ENCODE assay signal across 30 cellular contexts in the genomic region with DNA sequence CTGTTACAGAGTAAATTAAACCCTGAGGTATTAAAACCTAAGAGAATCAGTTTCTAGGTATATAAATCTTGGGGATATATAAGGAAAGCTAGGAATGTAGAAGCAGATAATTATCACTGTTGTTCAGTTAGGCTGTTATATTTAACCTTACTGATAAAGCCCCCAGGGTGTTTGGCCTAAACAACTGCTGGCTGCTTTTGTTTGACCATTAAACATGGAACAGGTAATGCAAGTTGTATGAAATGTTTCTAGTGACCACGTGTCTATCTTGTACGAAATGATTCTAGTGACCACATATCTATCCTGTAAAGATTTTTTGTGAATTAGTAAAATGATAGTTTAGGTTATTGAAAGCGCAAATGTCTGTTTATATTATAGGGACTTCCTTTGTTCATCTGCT. TPM values are rescaled to one million over a fixed set of nuclear protein-coding genes. Genes with fewer than 3 reads are reported as not detected.
"Had no signal": no experiment of that assay in that cellular context is flagged by ENCODE, and none has a peak within 500 bp of the region (broad histone marks: within the 10 kb centered on the region; RNA-seq: fewer than 3 reads in every experiment).

No MANE protein-coding gene starts in this region.

- DNase-seq: activated CD4-positive, alpha-beta memory T cell treated with anti-CD3 and anti-CD28 coated beads, Interleukin-2, amount 10 ng/mL, durations not matched to agents 7 days and 5 days; activated CD4-positive, alpha-beta T cell treated with anti-CD3 and anti-CD28 coated beads for 1 hour; activated CD4-positive, alpha-beta T cell treated with anti-CD3 and anti-CD28 coated beads, Interleukin-2, amount 10 ng/mL, durations not matched to agents 7 days and 5 days; activated CD8-positive, alpha-beta memory T cell treated with anti-CD3 and anti-CD28 coated beads, Interleukin-2, amount 50 U/mL, for 48 hours; activated gamma-delta T cell; activated naive CD4-positive, alpha-beta T cell treated with anti-CD3 and anti-CD28 coated beads, Interleukin-2, amount 10 ng/mL, durations not matched to agents 7 days and 5 days; activated naive CD8-positive, alpha-beta T cell treated with anti-CD3 and anti-CD28 coated beads, Interleukin-2, amount 10 ng/mL, durations not matched to agents 7 days and 5 days; activated T-cell treated with anti-CD3 and anti-CD28 coated beads, Interleukin-2, amount 50 U/mL, for 24 hours; cerebellar nuclear complex; colonic mucosa; effector memory CD4-positive, alpha-beta T cell; kidney; left colon; mammary epithelial cell; naive B cell; nephron progenitor cell; psoas muscle; sigmoid colon; small intestine; stimulated activated CD4-positive, alpha-beta T cell treated with anti-CD3 and anti-CD28 coated beads, Interleukin-1b, Interleukin-23, amount 100 ng/mL, for 48 hours; stimulated activated naive B cell treated with anti-CD40 and anti-IgM and Interleukin-4, amounts not matched to agents 10 μg/mL and 1 μg/mL and 100 μg/mL, for 72 hours; stomach; thyroid gland; upper lobe of right lung had no signal

- H3K4me3 Mint-ChIP-seq: activated CD4-positive, alpha-beta memory T cell treated with anti-CD3 and anti-CD28 coated beads, Interleukin-2, amount 10 ng/mL, durations not matched to agents 7 days and 5 days; activated CD4-positive, alpha-beta T cell treated with anti-CD3 and anti-CD28 coated beads, Interleukin-2, amount 10 ng/mL, durations not matched to agents 7 days and 5 days; activated naive CD4-positive, alpha-beta T cell treated with anti-CD3 and anti-CD28 coated beads, Interleukin-2, amount 10 ng/mL, durations not matched to agents 7 days and 5 days; activated naive CD8-positive, alpha-beta T cell treated with anti-CD3 and anti-CD28 coated beads, Interleukin-2, amount 10 ng/mL, durations not matched to agents 7 days and 5 days; activated T-cell treated with anti-CD3 and anti-CD28 coated beads, Interleukin-2, amount 50 U/mL, for 24 hours; brain; mesothelial cell of epicardium; naive B cell; nephron progenitor cell; stimulated activated naive B cell treated with anti-CD40 and anti-IgM and Interleukin-4, amounts not matched to agents 10 μg/mL and 1 μg/mL and 100 μg/mL, for 72 hours; WTC11 had no signal

- H3K27me3 Mint-ChIP-seq: brain had no signal

- H3K36me3 Mint-ChIP-seq: activated naive CD4-positive, alpha-beta T cell treated with anti-CD3 and anti-CD28 coated beads, Interleukin-2, amount 10 ng/mL, durations not matched to agents 7 days and 5 days; activated naive CD8-positive, alpha-beta T cell treated with anti-CD3 and anti-CD28 coated beads, Interleukin-2, amount 10 ng/mL, durations not matched to agents 7 days and 5 days; brain; mesothelial cell of epicardium; naive B cell; stimulated activated naive B cell treated with anti-CD40 and anti-IgM and Interleukin-4, amounts not matched to agents 10 μg/mL and 1 μg/mL and 100 μg/mL, for 72 hours had no signal

- H3K27ac Mint-ChIP-seq: activated CD4-positive, alpha-beta memory T cell treated with anti-CD3 and anti-CD28 coated beads, Interleukin-2, amount 10 ng/mL, durations not matched to agents 7 days and 5 days; activated CD4-positive, alpha-beta T cell treated with anti-CD3 and anti-CD28 coated beads, Interleukin-2, amount 10 ng/mL, durations not matched to agents 7 days and 5 days; activated naive CD4-positive, alpha-beta T cell treated with anti-CD3 and anti-CD28 coated beads, Interleukin-2, amount 10 ng/mL, durations not matched to agents 7 days and 5 days; activated naive CD8-positive, alpha-beta T cell treated with anti-CD3 and anti-CD28 coated beads, Interleukin-2, amount 10 ng/mL, durations not matched to agents 7 days and 5 days; activated T-cell treated with anti-CD3 and anti-CD28 coated beads, Interleukin-2, amount 50 U/mL, for 24 hours; brain; mesothelial cell of epicardium; naive B cell; nephron progenitor cell; stimulated activated naive B cell treated with anti-CD40 and anti-IgM and Interleukin-4, amounts not matched to agents 10 μg/mL and 1 μg/mL and 100 μg/mL, for 72 hours; WTC11 had no signal

- H3K27ac ChIP-seq: ascending aorta, cardiac muscle cell, colonic mucosa, hepatocyte, psoas muscle, sigmoid colon, thyroid gland, upper lobe of right lung had no signal

- H3K4me1 Mint-ChIP-seq: activated CD4-positive, alpha-beta memory T cell treated with anti-CD3 and anti-CD28 coated beads, Interleukin-2, amount 10 ng/mL, durations not matched to agents 7 days and 5 days; activated CD4-positive, alpha-beta T cell treated with anti-CD3 and anti-CD28 coated beads, Interleukin-2, amount 10 ng/mL, durations not matched to agents 7 days and 5 days; activated naive CD4-positive, alpha-beta T cell treated with anti-CD3 and anti-CD28 coated beads, Interleukin-2, amount 10 ng/mL, durations not matched to agents 7 days and 5 days; activated naive CD8-positive, alpha-beta T cell treated with anti-CD3 and anti-CD28 coated beads, Interleukin-2, amount 10 ng/mL, durations not matched to agents 7 days and 5 days; brain; naive B cell; nephron progenitor cell; stimulated activated naive B cell treated with anti-CD40 and anti-IgM and Interleukin-4, amounts not matched to agents 10 μg/mL and 1 μg/mL and 100 μg/mL, for 72 hours; WTC11 had no signal

- ATAC-seq: psoas muscle; stimulated activated naive B cell treated with anti-CD40 and anti-IgM and Interleukin-4, amounts not matched to agents 10 μg/mL and 1 μg/mL and 100 μg/mL, for 72 hours; upper lobe of right lung; WTC11 had no signal

- H3K9me3 Mint-ChIP-seq: activated CD4-positive, alpha-beta memory T cell treated with anti-CD3 and anti-CD28 coated beads, Interleukin-2, amount 10 ng/mL, durations not matched to agents 7 days and 5 days; activated CD4-positive, alpha-beta T cell treated with anti-CD3 and anti-CD28 coated beads, Interleukin-2, amount 10 ng/mL, durations not matched to agents 7 days and 5 days; activated naive CD4-positive, alpha-beta T cell treated with anti-CD3 and anti-CD28 coated beads, Interleukin-2, amount 10 ng/mL, durations not matched to agents 7 days and 5 days; activated naive CD8-positive, alpha-beta T cell treated with anti-CD3 and anti-CD28 coated beads, Interleukin-2, amount 10 ng/mL, durations not matched to agents 7 days and 5 days; brain; nephron progenitor cell; stimulated activated naive B cell treated with anti-CD40 and anti-IgM and Interleukin-4, amounts not matched to agents 10 μg/mL and 1 μg/mL and 100 μg/mL, for 72 hours had no signal

RNA-seq across cellular contexts. Expression of gene SGMS2, which starts 52.6 kb away (rescaled TPM):
- total RNA-seq: activated naive CD8-positive, alpha-beta T cell treated with anti-CD3 and anti-CD28 coated beads, Interleukin-2, amount 10 ng/mL, durations not matched to agents 7 days and 5 days had no signal
